1 cellular context compared by ENCODE assay signal in the genomic region with DNA sequence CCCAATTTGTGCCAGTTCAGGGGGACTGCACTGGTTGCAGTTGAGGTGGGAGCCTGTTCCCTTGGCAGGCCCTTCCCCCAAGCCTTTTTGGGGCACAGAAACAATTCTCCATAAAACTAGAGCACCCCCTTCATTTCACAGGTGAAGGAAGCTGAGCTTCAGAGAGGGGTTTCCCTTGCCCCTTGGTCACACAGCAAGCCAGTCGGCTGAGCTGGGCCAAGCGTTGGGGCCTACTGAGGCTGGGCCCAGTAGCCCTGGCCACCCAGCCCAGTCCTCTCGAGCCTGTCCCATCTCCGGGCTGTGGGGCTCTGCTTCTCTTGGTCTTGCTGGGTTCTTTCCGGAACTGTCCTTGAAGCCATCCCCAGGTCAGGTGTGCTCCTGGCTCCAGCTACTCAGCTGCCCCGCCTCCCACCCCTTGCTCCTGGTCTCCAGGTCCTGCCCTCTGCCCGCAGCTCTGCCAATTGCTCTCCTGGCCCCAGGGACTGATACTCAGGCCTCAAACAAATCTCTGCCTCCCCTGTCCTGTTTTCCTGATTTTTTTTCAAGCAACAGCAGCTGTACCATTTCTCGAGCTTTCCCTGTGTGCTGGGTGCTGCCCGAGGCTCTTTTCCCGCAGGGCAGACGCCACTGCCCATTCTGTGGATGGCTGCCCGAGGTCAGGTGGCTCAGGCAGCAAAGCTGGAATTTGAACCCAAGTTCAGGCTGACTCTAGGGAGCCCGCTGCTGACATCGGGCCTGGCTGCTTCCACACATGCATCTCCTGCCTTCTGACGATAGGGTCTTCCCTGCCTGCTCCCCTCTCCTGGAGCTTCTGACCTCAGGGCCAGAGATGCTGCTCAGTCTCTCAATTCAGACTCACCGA.
A peak's percentile ranks its signal among the peaks of the same experiment; 100 is the strongest.
TF ChIP-seq lines count a peak whose summit lies in the region.

No MANE protein-coding gene starts in this region.

TF ChIP-seq in HepG2, 621 proteins besides CTCF, POLR2A, EP300 and RAD21 (continued from another document and continues in another):
- TF ChIP-seq, protein P1, sequence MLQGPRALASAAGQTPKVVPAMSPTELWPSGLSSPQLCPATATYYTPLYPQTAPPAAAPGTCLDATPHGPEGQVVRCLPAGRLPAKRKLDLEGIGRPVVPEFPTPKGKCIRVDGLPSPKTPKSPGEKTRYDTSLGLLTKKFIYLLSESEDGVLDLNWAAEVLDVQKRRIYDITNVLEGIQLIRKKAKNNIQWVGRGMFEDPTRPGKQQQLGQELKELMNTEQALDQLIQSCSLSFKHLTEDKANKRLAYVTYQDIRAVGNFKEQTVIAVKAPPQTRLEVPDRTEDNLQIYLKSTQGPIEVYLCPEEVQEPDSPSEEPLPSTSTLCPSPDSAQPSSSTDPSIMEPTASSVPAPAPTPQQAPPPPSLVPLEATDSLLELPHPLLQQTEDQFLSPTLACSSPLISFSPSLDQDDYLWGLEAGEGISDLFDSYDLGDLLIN (CRISPR knock-in tag; IDR thresholded peaks at IDR 0.05; ENCODE audit: borderline replicate concordance): no peak
- TF ChIP-seq NFRKB (IDR thresholded peaks at IDR 0.05) (no peak), ARNT2 (CRISPR knock-in tag; IDR thresholded peaks at IDR 0.05; ENCODE audit: low read depth) (no peak), FOXM1 (CRISPR knock-in tag; IDR thresholded peaks at IDR 0.05) (no peak), MBD4 (IDR thresholded peaks at IDR 0.05; ENCODE audit: borderline replicate concordance, low read length) (no peak), ZNF672 (CRISPR knock-in tag; IDR thresholded peaks at IDR 0.05) (no peak), HNF4G (IDR thresholded peaks at IDR 0.05; ENCODE audit: borderline replicate concordance, low read depth, low read length) (peak; percentile 65), HNF4G (CRISPR knock-in tag; IDR thresholded peaks at IDR 0.05; ENCODE audit: borderline replicate concordance, low read depth) (peak; percentile 64; the same call in 1 of the 2 replicates), ZNF615 (CRISPR knock-in tag; IDR thresholded peaks at IDR 0.05; ENCODE audit: borderline replicate concordance) (no peak), TOE1 (CRISPR knock-in tag; IDR thresholded peaks at IDR 0.05) (no peak), TP53 (CRISPR knock-in tag; conservative IDR thresholded peaks at IDR 0.05) (no peak), ZNF7 (CRISPR knock-in tag; IDR thresholded peaks at IDR 0.05) (no peak), ISX (CRISPR knock-in tag; conservative IDR thresholded peaks at IDR 0.05) (no peak), SIX1 (CRISPR knock-in tag; IDR thresholded peaks at IDR 0.05; ENCODE audit: borderline replicate concordance) (no peak), ZNF260 (CRISPR knock-in tag; IDR thresholded peaks at IDR 0.05; ENCODE audit: borderline replicate concordance, low read depth) (no peak), HOXA9 (CRISPR knock-in tag; IDR thresholded peaks at IDR 0.05; ENCODE audit: borderline replicate concordance) (no peak), TRIM24 (CRISPR knock-in tag; IDR thresholded peaks at IDR 0.05) (no peak), TCF7L2 (IDR thresholded peaks at IDR 0.05; ENCODE audit: low read depth, low read length) (no peak), ZNF3 (CRISPR knock-in tag; IDR thresholded peaks at IDR 0.05) (no peak), ZKSCAN8 (CRISPR knock-in tag; IDR thresholded peaks at IDR 0.05; ENCODE audit: borderline replicate concordance) (no peak), ZBTB7A (CRISPR knock-in tag; IDR thresholded peaks at IDR 0.05) (peak; percentile 54; the same call in 1 of the 2 replicates), CCDC6 (CRISPR knock-in tag; IDR thresholded peaks at IDR 0.05) (no peak), ZNF572 (CRISPR knock-in tag; IDR thresholded peaks at IDR 0.05) (no peak), ZNF839 (CRISPR knock-in tag; IDR thresholded peaks at IDR 0.05; ENCODE audit: borderline replicate concordance) (peak; percentile 50; the same call in 1 of the 2 replicates), TMF1 (CRISPR knock-in tag; IDR thresholded peaks at IDR 0.05; ENCODE audit: low read depth) (no peak), CHCHD3 (CRISPR knock-in tag; IDR thresholded peaks at IDR 0.05) (no peak), RXRA (CRISPR knock-in tag; IDR thresholded peaks at IDR 0.05) (0 out of 2 replicates have a peak, but pooled peaks have one; percentile 61), ZNF768 (CRISPR knock-in tag; IDR thresholded peaks at IDR 0.05) (peak; percentile 95)
- TF ChIP-seq, protein P2, sequence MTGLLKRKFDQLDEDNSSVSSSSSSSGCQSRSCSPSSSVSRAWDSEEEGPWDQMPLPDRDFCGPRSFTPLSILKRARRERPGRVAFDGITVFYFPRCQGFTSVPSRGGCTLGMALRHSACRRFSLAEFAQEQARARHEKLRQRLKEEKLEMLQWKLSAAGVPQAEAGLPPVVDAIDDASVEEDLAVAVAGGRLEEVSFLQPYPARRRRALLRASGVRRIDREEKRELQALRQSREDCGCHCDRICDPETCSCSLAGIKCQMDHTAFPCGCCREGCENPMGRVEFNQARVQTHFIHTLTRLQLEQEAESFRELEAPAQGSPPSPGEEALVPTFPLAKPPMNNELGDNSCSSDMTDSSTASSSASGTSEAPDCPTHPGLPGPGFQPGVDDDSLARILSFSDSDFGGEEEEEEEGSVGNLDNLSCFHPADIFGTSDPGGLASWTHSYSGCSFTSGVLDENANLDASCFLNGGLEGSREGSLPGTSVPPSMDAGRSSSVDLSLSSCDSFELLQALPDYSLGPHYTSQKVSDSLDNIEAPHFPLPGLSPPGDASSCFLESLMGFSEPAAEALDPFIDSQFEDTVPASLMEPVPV (CRISPR knock-in tag; IDR thresholded peaks at IDR 0.05): no peak
- TF ChIP-seq, protein P3, sequence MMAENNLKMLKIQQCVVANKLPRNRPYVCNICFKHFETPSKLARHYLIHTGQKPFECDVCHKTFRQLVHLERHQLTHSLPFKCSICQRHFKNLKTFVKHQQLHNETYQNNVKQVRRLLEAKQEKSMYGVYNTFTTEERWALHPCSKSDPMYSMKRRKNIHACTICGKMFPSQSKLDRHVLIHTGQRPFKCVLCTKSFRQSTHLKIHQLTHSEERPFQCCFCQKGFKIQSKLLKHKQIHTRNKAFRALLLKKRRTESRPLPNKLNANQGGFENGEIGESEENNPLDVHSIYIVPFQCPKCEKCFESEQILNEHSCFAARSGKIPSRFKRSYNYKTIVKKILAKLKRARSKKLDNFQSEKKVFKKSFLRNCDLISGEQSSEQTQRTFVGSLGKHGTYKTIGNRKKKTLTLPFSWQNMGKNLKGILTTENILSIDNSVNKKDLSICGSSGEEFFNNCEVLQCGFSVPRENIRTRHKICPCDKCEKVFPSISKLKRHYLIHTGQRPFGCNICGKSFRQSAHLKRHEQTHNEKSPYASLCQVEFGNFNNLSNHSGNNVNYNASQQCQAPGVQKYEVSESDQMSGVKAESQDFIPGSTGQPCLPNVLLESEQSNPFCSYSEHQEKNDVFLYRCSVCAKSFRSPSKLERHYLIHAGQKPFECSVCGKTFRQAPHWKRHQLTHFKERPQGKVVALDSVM (CRISPR knock-in tag; IDR thresholded peaks at IDR 0.05): no peak
- TF ChIP-seq, protein P4, sequence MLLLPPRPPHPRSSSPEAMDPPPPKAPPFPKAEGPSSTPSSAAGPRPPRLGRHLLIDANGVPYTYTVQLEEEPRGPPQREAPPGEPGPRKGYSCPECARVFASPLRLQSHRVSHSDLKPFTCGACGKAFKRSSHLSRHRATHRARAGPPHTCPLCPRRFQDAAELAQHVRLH (CRISPR knock-in tag; IDR thresholded peaks at IDR 0.05; ENCODE audit: borderline replicate concordance, low read depth): no peak
- TF ChIP-seq, protein P5, sequence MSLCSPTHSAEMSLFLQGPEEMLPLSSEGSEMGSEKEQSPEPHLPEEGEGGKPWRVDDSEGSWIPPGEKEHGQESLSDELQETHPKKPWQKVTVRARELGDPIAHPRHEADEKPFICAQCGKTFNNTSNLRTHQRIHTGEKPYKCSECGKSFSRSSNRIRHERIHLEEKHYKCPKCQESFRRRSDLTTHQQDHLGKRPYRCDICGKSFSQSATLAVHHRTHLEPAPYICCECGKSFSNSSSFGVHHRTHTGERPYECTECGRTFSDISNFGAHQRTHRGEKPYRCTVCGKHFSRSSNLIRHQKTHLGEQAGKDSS (CRISPR knock-in tag; IDR thresholded peaks at IDR 0.05; ENCODE audit: borderline replicate concordance, low read depth): no peak
- TF ChIP-seq, protein P6, sequence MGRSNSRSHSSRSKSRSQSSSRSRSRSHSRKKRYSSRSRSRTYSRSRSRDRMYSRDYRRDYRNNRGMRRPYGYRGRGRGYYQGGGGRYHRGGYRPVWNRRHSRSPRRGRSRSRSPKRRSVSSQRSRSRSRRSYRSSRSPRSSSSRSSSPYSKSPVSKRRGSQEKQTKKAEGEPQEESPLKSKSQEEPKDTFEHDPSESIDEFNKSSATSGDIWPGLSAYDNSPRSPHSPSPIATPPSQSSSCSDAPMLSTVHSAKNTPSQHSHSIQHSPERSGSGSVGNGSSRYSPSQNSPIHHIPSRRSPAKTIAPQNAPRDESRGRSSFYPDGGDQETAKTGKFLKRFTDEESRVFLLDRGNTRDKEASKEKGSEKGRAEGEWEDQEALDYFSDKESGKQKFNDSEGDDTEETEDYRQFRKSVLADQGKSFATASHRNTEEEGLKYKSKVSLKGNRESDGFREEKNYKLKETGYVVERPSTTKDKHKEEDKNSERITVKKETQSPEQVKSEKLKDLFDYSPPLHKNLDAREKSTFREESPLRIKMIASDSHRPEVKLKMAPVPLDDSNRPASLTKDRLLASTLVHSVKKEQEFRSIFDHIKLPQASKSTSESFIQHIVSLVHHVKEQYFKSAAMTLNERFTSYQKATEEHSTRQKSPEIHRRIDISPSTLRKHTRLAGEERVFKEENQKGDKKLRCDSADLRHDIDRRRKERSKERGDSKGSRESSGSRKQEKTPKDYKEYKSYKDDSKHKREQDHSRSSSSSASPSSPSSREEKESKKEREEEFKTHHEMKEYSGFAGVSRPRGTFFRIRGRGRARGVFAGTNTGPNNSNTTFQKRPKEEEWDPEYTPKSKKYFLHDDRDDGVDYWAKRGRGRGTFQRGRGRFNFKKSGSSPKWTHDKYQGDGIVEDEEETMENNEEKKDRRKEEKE (IDR thresholded peaks at IDR 0.05): no peak
- TF ChIP-seq, protein P7, sequence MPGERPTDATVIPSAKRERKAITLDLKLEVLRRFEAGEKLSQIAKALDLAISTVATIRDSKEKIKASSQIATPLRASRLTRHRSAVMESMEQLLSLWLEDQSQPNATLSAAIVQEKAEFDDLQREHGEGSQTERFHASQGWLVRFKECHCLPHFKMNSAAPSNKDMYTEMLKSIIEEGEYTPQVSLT (CRISPR knock-in tag; IDR thresholded peaks at IDR 0.05; ENCODE audit: borderline replicate concordance, low read depth): no peak
- TF ChIP-seq, protein P8, sequence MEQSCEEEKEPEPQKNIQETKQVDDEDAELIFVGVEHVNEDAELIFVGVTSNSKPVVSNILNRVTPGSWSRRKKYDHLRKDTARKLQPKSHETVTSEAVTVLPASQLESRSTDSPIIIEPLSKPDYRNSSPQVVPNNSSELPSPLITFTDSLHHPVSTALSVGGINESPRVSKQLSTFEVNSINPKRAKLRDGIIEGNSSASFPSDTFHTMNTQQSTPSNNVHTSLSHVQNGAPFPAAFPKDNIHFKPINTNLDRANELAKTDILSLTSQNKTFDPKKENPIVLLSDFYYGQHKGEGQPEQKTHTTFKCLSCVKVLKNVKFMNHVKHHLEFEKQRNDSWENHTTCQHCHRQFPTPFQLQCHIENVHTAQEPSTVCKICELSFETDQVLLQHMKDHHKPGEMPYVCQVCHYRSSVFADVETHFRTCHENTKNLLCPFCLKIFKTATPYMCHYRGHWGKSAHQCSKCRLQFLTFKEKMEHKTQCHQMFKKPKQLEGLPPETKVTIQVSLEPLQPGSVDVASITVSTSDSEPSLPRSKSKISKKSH (CRISPR knock-in tag; IDR thresholded peaks at IDR 0.05; ENCODE audit: borderline replicate concordance): peak; percentile 70; the same call in 1 of the 2 replicates
- TF ChIP-seq, protein P9, sequence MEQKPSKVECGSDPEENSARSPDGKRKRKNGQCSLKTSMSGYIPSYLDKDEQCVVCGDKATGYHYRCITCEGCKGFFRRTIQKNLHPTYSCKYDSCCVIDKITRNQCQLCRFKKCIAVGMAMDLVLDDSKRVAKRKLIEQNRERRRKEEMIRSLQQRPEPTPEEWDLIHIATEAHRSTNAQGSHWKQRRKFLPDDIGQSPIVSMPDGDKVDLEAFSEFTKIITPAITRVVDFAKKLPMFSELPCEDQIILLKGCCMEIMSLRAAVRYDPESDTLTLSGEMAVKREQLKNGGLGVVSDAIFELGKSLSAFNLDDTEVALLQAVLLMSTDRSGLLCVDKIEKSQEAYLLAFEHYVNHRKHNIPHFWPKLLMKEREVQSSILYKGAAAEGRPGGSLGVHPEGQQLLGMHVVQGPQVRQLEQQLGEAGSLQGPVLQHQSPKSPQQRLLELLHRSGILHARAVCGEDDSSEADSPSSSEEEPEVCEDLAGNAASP (CRISPR knock-in tag; IDR thresholded peaks at IDR 0.05; ENCODE audit: borderline replicate concordance): 0 out of 2 replicates have a peak, but pooled peaks have one; percentile 9
- TF ChIP-seq, protein P10, sequence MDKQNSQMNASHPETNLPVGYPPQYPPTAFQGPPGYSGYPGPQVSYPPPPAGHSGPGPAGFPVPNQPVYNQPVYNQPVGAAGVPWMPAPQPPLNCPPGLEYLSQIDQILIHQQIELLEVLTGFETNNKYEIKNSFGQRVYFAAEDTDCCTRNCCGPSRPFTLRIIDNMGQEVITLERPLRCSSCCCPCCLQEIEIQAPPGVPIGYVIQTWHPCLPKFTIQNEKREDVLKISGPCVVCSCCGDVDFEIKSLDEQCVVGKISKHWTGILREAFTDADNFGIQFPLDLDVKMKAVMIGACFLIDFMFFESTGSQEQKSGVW (CRISPR knock-in tag; IDR thresholded peaks at IDR 0.05; ENCODE audit: borderline replicate concordance): no peak
- TF ChIP-seq, protein P11, sequence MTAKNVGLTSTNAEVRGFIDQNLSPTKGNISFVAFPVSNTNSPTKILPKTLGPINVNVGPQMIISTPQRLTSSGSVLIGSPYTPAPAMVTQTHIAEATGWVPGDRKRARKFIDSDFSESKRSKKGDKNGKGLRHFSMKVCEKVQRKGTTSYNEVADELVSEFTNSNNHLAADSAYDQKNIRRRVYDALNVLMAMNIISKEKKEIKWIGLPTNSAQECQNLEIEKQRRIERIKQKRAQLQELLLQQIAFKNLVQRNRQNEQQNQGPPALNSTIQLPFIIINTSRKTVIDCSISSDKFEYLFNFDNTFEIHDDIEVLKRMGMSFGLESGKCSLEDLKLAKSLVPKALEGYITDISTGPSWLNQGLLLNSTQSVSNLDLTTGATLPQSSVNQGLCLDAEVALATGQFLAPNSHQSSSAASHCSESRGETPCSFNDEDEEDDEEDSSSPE (CRISPR knock-in tag; IDR thresholded peaks at IDR 0.05): no peak
- TF ChIP-seq, protein P12, sequence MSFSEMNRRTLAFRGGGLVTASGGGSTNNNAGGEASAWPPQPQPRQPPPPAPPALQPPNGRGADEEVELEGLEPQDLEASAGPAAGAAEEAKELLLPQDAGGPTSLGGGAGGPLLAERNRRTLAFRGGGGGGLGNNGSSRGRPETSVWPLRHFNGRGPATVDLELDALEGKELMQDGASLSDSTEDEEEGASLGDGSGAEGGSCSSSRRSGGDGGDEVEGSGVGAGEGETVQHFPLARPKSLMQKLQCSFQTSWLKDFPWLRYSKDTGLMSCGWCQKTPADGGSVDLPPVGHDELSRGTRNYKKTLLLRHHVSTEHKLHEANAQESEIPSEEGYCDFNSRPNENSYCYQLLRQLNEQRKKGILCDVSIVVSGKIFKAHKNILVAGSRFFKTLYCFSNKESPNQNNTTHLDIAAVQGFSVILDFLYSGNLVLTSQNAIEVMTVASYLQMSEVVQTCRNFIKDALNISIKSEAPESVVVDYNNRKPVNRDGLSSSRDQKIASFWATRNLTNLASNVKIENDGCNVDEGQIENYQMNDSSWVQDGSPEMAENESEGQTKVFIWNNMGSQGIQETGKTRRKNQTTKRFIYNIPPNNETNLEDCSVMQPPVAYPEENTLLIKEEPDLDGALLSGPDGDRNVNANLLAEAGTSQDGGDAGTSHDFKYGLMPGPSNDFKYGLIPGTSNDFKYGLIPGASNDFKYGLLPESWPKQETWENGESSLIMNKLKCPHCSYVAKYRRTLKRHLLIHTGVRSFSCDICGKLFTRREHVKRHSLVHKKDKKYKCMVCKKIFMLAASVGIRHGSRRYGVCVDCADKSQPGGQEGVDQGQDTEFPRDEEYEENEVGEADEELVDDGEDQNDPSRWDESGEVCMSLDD (CRISPR knock-in tag; IDR thresholded peaks at IDR 0.05; ENCODE audit: borderline replicate concordance): peak; percentile 22; the same call in 1 of the 2 replicates
